ENCODE assay signal across 19 cellular contexts in genomic region chr20:54165803-54166202, GRCh38. TPM values are rescaled to one million over a fixed set of nuclear protein-coding genes. Genes with fewer than 3 reads are reported as not detected.
DNase-seq lines count a peak whose midpoint lies in the region; ATAC-seq, FAIRE-seq and TF ChIP-seq lines count a peak whose summit lies in the region.
"Had no signal": no experiment of that assay in that cellular context is flagged by ENCODE, and none has a peak within 500 bp of the region (broad histone marks: within the 10 kb centered on the region; RNA-seq: fewer than 3 reads in every experiment).

No MANE protein-coding gene starts in this region.

- intact Hi-C loops in Calu3 (cut with micrococcal nuclease; ENCODE audit: unreplicated experiment) (no loop called here), GM12878 (cut with micrococcal nuclease; ENCODE audit: unreplicated experiment) (no loop called here), MCF 10A (cut with micrococcal nuclease) (loop anchor here (5.0 kb wide), 1 partner anchor 44 kb away; no protein-coding TSS in a partner anchor)

- H3K4me1 Mint-ChIP-seq in Calu3 (ENCODE audit: low read depth, unreplicated experiment) (peaks cover 71% of the 10 kb centered on the region), MCF 10A (ENCODE audit: insufficient read depth, unreplicated experiment) (peaks cover 18% of the 10 kb centered on the region)

- H3K27me3 ChIP-seq in GM12878 (replicated peaks in 1 of 2; ENCODE audit: control insufficient read depth in 2 of 2, insufficient read depth in 2 of 2, low read length in 1 of 2) = peaks cover 3 to 8% of the 10 kb centered on the region in 2 experiments; a peak in 3 of 4 replicates

- H3K27ac Mint-ChIP-seq in Calu3 (ENCODE audit: unreplicated experiment) = peak overlapping the region; percentile 48
- no peak overlapping the region for H3K27ac Mint-ChIP-seq in MCF 10A (ENCODE audit: low read depth, unreplicated experiment)
- H3K27ac Mint-ChIP-seq: CD4-positive, alpha-beta memory T cell; GM23338; H9 had no signal

- no peaks in the 10 kb centered on the region; a peak in 1 of 4 replicates for H3K36me3 ChIP-seq in GM12878 (ENCODE audit: control insufficient read depth in 2 of 2, insufficient read depth in 2 of 2, low read length in 1 of 2)

- H3K27me3 Mint-ChIP-seq in Calu3 (ENCODE audit: unreplicated experiment) (no peaks in the 10 kb centered on the region), MCF 10A (ENCODE audit: insufficient read depth, unreplicated experiment) (no peaks in the 10 kb centered on the region)

- RAD21 ChIA-PET in GM12878 (lab: Charles Lee; ENCODE audit: unreplicated experiment) = no interaction called here

- CTCF ChIA-PET in Calu3 (lab: Charles Lee) = no interaction called here
- CTCF ChIA-PET in GM12878 (lab: Yijun Ruan, JAX) = interaction anchor here (1.0 kb wide), 1 partner anchor 14 kb away, joined by 3 read pairs; no protein-coding TSS in a partner anchor
- CTCF ChIA-PET in HEK293T (lab: Yijun Ruan, JAX) = no interaction called here
- CTCF ChIA-PET in MCF 10A (lab: Yijun Ruan, JAX) = interaction anchor here (0.7 to 1.8 kb wide), 4 partner anchors 32 to 226 kb away, joined by 3 to 6 read pairs (median 4); no protein-coding TSS in a partner anchor

- no peaks in the 10 kb centered on the region for H3K79me2 ChIP-seq in GM12878 (ENCODE audit: control insufficient read depth, insufficient read depth, low read length)

- SMC1A ChIA-PET in GM12878 (lab: Charles Lee; ENCODE audit: uncharacterized antibody, unreplicated experiment) = no interaction called here

- no peak for TF ChIP-seq CTCF in Calu3 (IDR thresholded peaks at IDR 0.05; ENCODE audit: unreplicated experiment)
- no peak for TF ChIP-seq CTCF in GM12878 (IDR thresholded peaks at IDR 0.05 in 2 of 3, conservative IDR thresholded peaks at IDR 0.05 in 1 of 3; ENCODE audit: control insufficient read depth in 2 of 3, extremely low read depth in 1 of 3, insufficient read depth in 1 of 3, low read depth in 3 of 3, low read length in 3 of 3)
- no peak for TF ChIP-seq CTCF in MCF 10A (IDR thresholded peaks at IDR 0.05; ENCODE audit: unreplicated experiment)

- no peak overlapping the region for H3K4me3 ChIP-seq in GM12878
- H3K4me3 ChIP-seq: GM23338 had no signal

- H3K27ac ChIP-seq in GM12878 (ENCODE audit: control insufficient read depth, insufficient read depth) = no peak overlapping the region

- H3K4me3 Mint-ChIP-seq in Calu3 (ENCODE audit: low read depth, unreplicated experiment) (no peak overlapping the region), MCF 10A (ENCODE audit: unreplicated experiment) (no peak overlapping the region)
- H3K4me3 Mint-ChIP-seq: CD4-positive, alpha-beta memory T cell; GM23338; H9 had no signal

- H4K20me1 ChIP-seq in GM12878 (ENCODE audit: control insufficient read depth, insufficient read depth) = no peaks in the 10 kb centered on the region

- no peaks in the 10 kb centered on the region for H3K4me1 ChIP-seq in GM12878 (ENCODE audit: control insufficient read depth, insufficient read depth, low read length)

- no peak for TF ChIP-seq EP300 in GM12878 (IDR thresholded peaks at IDR 0.05; ENCODE audit: borderline replicate concordance in 1 of 2, control insufficient read depth in 1 of 2, low read depth in 2 of 2, low read length in 2 of 2)

- no peak for TF ChIP-seq POLR2A in GM12878 (IDR thresholded peaks at IDR 0.05; ENCODE audit: low read depth, low read length)

- H2AFZ ChIP-seq in GM12878 (ENCODE audit: control insufficient read depth, low read depth, low read length) = no peak overlapping the region
- H2AFZ ChIP-seq: GM23338 had no signal

- no TSS peak for BruUV-seq in Calu3 (replicated peaks; lab: Mats Ljungman, UMichigan)
- BruUV-seq in GM12878 (replicated peaks; lab: Mats Ljungman, UMichigan) = no TSS peak
- BruUV-seq in MCF 10A (replicated peaks; lab: Mats Ljungman, UMichigan) = no TSS peak

- TF ChIP-seq RAD21 in GM12878 (IDR thresholded peaks at IDR 0.05; ENCODE audit: insufficient read depth, low read depth, low read length) = no peak

- ATAC-seq in GM12878 (no peak), HG02885 (IDR thresholded peaks at IDR 0.05; ENCODE audit: poor library complexity, unreplicated experiment) (no peak)
- ATAC-seq: GM23338 had no signal

- H3K36me3 Mint-ChIP-seq in Calu3 (ENCODE audit: insufficient read depth, unreplicated experiment) (peaks cover 97% of the 10 kb centered on the region), MCF 10A (ENCODE audit: insufficient read depth, unreplicated experiment) (no peaks in the 10 kb centered on the region)
- H3K36me3 Mint-ChIP-seq: CD4-positive, alpha-beta memory T cell had no signal

- H3K9me3 Mint-ChIP-seq in Calu3 (ENCODE audit: low read depth, unreplicated experiment) (no peaks in the 10 kb centered on the region), MCF 10A (ENCODE audit: unreplicated experiment) (no peaks in the 10 kb centered on the region)
- H3K9me3 Mint-ChIP-seq: H9 had no signal

- FAIRE-seq in HTR-8/SVneo (lab: Jason Lieb, UNC) (peak; percentile 69), GM12878 (lab: Jason Lieb, UNC) (no peak)
- FAIRE-seq: GM12891, GM18507 had no signal

- no peak overlapping the region for H3K9ac ChIP-seq in GM12878 (ENCODE audit: control insufficient read depth, insufficient read depth, low read length)

- WGBS in GM12878 (ENCODE audit: insufficient coverage, insufficient replicate concordance, low lambda C conversion rate, missing lambda C conversion rate) = 0% methylated on average over 2 of the region's 2 CpGs

- DNase-seq in Calu3 (no peak), HTR-8/SVneo (ENCODE audit: insufficient read length, low spot score) (no peak), GM12878 (ENCODE audit: low read depth, low spot score) (no peak), NCI-H146 (lab: John Stamatoyannopoulos, UW) (no peak), HEK293T (ENCODE audit: extremely low spot score) (no peak), MCF 10A (ENCODE audit: unreplicated experiment) (no peak)
- DNase-seq: 8988T; C1 segment of cervical spinal cord; CD4-positive, alpha-beta memory T cell; COR-L47; DMS153; DMS79; EL; GDM1; H9 had no signal

- H3K4me2 ChIP-seq in GM12878 (ENCODE audit: control insufficient read depth, insufficient read depth) = no peak overlapping the region
- H3K4me2 ChIP-seq: GM23338 had no signal

- POLR2A ChIA-PET in GM12878 (lab: Charles Lee) (no interaction called here), HEK293T (lab: Yijun Ruan, JAX) (no interaction called here), MCF 10A (lab: Yijun Ruan, JAX) (interaction anchor here (1.0 to 1.3 kb wide), 2 partner anchors 18 to 33 kb away, joined by 3 read pairs; no protein-coding TSS in a partner anchor)

- no peaks in the 10 kb centered on the region for H3K9me3 ChIP-seq in GM12878 (replicated peaks; ENCODE audit: control insufficient read depth, insufficient read depth, low read length)

- in situ Hi-C loops in GM12878 (cut with MboI) = no loop called here

TF ChIP-seq in GM12878, 131 proteins besides CTCF, POLR2A, EP300 and RAD21:
- TF ChIP-seq NFXL1 (IDR thresholded peaks at IDR 0.05; ENCODE audit: borderline replicate concordance) = peak; percentile 7; the same call in 1 of the 2 replicates
- no peak for TF ChIP-seq RB1 (IDR thresholded peaks at IDR 0.05; ENCODE audit: borderline replicate concordance)

TF ChIP-seq in HEK293T, 16 proteins besides CTCF, POLR2A, EP300 and RAD21 (continues in another document):
- TF ChIP-seq FOXA1 (IDR thresholded peaks at IDR 0.05) (no peak), FOXM1 (IDR thresholded peaks at IDR 0.05; ENCODE audit: borderline replicate concordance) (no peak), SUZ12 (IDR thresholded peaks at IDR 0.05) (no peak), TARDBP (IDR thresholded peaks at IDR 0.05) (no peak), ZNF384 (IDR thresholded peaks at IDR 0.05) (no peak), FOXK2 (IDR thresholded peaks at IDR 0.05) (no peak), LEF1 (IDR thresholded peaks at IDR 0.05; ENCODE audit: borderline replicate concordance) (no peak), SP1 (IDR thresholded peaks at IDR 0.05) (no peak), ARNT (IDR thresholded peaks at IDR 0.05) (no peak)

RNA-seq across cellular contexts. Expression of gene CYP24A1, which starts 8.0 kb away (rescaled TPM):
- total RNA-seq in Calu3 (2022) (393 and 665 TPM in 2 replicates), GM12878 (2014; rRNA removed) (not detected in 2 replicates), GM12878 (2014; rRNA removed; fragmentation: Illumina TruSeq; extraction: Trizol) (not detected in 2 replicates), GM12878 (2021) (0.69 TPM in 1 of 2 replicates, not detected in the other), MCF 10A (2022) (0.28 and 0.34 TPM in 2 replicates)
- not detected in 2 replicates for total RNA-seq in GM12878 (2013; cell fraction: nucleolus; rRNA removed)
- not detected for polyA plus RNA-seq in GM12878 (2011; ENCODE audit: low read depth)
- polyA plus RNA-seq in GM12878 (2011; rRNA removed) (not detected in 2 replicates), GM12878 (2014; fragmentation: Illumina TruSeq; extraction: Trizol) (not detected in 2 replicates), GM12878 (2014; fragmentation: Nextera tagmentation; extraction: Ambion mirVana) (not detected), GM12878 (2014; rRNA removed) (not detected in 2 replicates), GM12878 (2016; fragmentation: Nextera tagmentation; extraction: Ambion mirVana) (not detected)
- polyA plus RNA-seq in GM12878 (2011; cell fraction: cytosol; rRNA removed) = not detected in 2 replicates
- not detected in 2 replicates for polyA plus RNA-seq in GM12878 (2011; cell fraction: nucleus; rRNA removed)
- not detected in 2 replicates for polyA plus RNA-seq in GM12878 (2012)
- polyA minus RNA-seq in GM12878 (2011; rRNA and poly(A)+ RNA removed) = not detected in 2 replicates
- not detected in 2 replicates for polyA minus RNA-seq in GM12878 (2011; cell fraction: cytosol; rRNA and poly(A)+ RNA removed)
- polyA minus RNA-seq in GM12878 (2011; cell fraction: nucleus; rRNA and poly(A)+ RNA removed) = not detected in 2 replicates
- total RNA-seq: GM23338, H9 had no signal

RNA-seq across cellular contexts. Expression of gene PFDN4, which starts 42.1 kb away (rescaled TPM):
- 61.8 TPM in 2 replicates for total RNA-seq in Calu3 (2022)
- total RNA-seq in GM12878 (2013; cell fraction: nucleolus; rRNA removed) = 6.5 and 8.4 TPM in 2 replicates
- 40.0 and 54.8 TPM in 2 replicates for total RNA-seq in GM12878 (2014; rRNA removed)
- 88.4 and 94.5 TPM in 2 replicates for total RNA-seq in GM12878 (2014; rRNA removed; fragmentation: Illumina TruSeq; extraction: Trizol)
- total RNA-seq in GM12878 (2021) = 36.9 and 39.0 TPM in 2 replicates
- polyA plus RNA-seq in GM12878 (2011; ENCODE audit: low read depth) = 11.2 TPM
- polyA plus RNA-seq in GM12878 (2011; rRNA removed) = 60.8 and 128 TPM in 2 replicates
- 16.6 and 21.9 TPM in 2 replicates for polyA plus RNA-seq in GM12878 (2011; cell fraction: cytosol; rRNA removed)
- 20.8 and 22.9 TPM in 2 replicates for polyA plus RNA-seq in GM12878 (2011; cell fraction: nucleus; rRNA removed)
- 58.4 and 77.9 TPM in 2 replicates for polyA plus RNA-seq in GM12878 (2012)
- 136 and 201 TPM in 2 replicates for polyA plus RNA-seq in GM12878 (2014; fragmentation: Illumina TruSeq; extraction: Trizol)
- polyA plus RNA-seq in GM12878 (2014; fragmentation: Nextera tagmentation; extraction: Ambion mirVana) = 100 to 1,000 TPM; 121 to 123 TPM
- 51.0 and 76.6 TPM in 2 replicates for polyA plus RNA-seq in GM12878 (2014; rRNA removed)
- polyA plus RNA-seq in GM12878 (2016; fragmentation: Nextera tagmentation; extraction: Ambion mirVana) = 10 to 100 TPM; 78.1 to 87.5 TPM
- 4.4 and 6.5 TPM in 2 replicates for polyA minus RNA-seq in GM12878 (2011; rRNA and poly(A)+ RNA removed)
- polyA minus RNA-seq in GM12878 (2011; cell fraction: cytosol; rRNA and poly(A)+ RNA removed) = 5.4 and 8.2 TPM in 2 replicates
- 0.97 and 2.9 TPM in 2 replicates for polyA minus RNA-seq in GM12878 (2011; cell fraction: nucleus; rRNA and poly(A)+ RNA removed)
- total RNA-seq in MCF 10A (2022) = 37.0 and 45.4 TPM in 2 replicates

Comparison
In these comparisons a context has a peak if more than half of its experiments do, and no peak if none do; other contexts are left out.
1. RNA of gene CYP24A1, which starts 8.0 kb away (total RNA-seq): 393 to 665 TPM in Calu3; 0.28 to 0.34 TPM in MCF 10A and 0.69 TPM in GM12878; every median in the first group is over 100 times any median in the second.
2. CTCF ChIA-PET loops: an anchor here in GM12878 (1.0 kb wide) and MCF 10A (0.7 to 1.8 kb wide); none called in Calu3 and HEK293T.